ENCODE assay signal across 8 cellular contexts in the genomic region with DNA sequence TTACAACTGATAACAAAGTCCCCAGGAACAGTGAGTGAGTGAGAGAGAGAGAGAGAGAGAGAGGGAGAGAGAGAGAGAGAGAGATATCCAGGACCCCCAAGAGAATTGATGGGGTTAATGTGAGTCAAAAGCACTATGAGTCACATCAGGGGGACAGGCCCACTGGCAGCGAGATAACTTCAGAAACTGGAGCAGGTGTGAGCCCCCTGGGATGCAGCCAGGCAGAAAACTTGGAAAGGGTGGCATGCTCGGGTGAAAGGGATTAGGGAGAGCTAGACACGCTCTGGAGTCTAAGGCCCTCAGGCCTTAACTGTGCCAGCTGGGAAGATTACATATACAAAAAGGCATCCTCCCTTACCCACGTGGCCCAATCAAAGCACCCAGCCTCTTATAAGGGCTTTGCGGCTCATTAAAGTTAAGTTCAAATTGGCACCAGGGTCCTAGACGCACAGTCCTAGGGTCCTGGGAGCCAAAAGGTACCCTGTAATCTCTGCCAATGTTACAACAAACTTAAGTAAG. TPM values are rescaled to one million over a fixed set of nuclear protein-coding genes. Genes with fewer than 3 reads are reported as not detected.
DNase-seq lines count a peak whose midpoint lies in the region; ATAC-seq, FAIRE-seq and TF ChIP-seq lines count a peak whose summit lies in the region.

No MANE protein-coding gene starts in this region.

- H3K9me3 Mint-ChIP-seq in activated naive CD8-positive, alpha-beta T cell (ENCODE audit: low read depth): no peaks in the 10 kb centered on the region
- peaks cover 3% of the 10 kb centered on the region for H3K9me3 Mint-ChIP-seq in glutamatergic neuron (ENCODE audit: unreplicated experiment)

- BruUV-seq in A673 (replicated peaks; lab: Mats Ljungman, UMichigan): no TSS peak

- no peaks in the 10 kb centered on the region for H3K36me3 Mint-ChIP-seq in activated naive CD8-positive, alpha-beta T cell
- no peaks in the 10 kb centered on the region for H3K36me3 Mint-ChIP-seq in glutamatergic neuron (ENCODE audit: unreplicated experiment)

- H3K36me3 ChIP-seq in A673 (ENCODE audit: insufficient read depth, low read length, poor library complexity, severe bottlenecking) (no peaks in the 10 kb centered on the region), pancreas (no peaks in the 10 kb centered on the region)

- H3K4me3 Mint-ChIP-seq in activated naive CD8-positive, alpha-beta T cell: peak overlapping the region; percentile 90
- peak overlapping the region; percentile 90 for H3K4me3 Mint-ChIP-seq in glutamatergic neuron (ENCODE audit: unreplicated experiment)

- CTCF ChIA-PET in A673 (lab: Charles Lee): interaction anchor here (1.0 kb wide), 1 partner anchor 11 kb away, joined by 3 read pairs; no protein-coding TSS in a partner anchor

- peaks cover 6% of the 10 kb centered on the region for H3K4me1 ChIP-seq in A673 (ENCODE audit: insufficient read depth, low read length, poor library complexity, severe bottlenecking)
- H3K4me1 ChIP-seq in pancreas: no peaks in the 10 kb centered on the region

- peak; percentile 62 to 74 (median 66) for ATAC-seq in pancreas

- 4 to 32% methylated on average over 6 of the region's 6 CpGs for WGBS in pancreas, 2 donors

- TF ChIP-seq CTCF in A673 (conservative IDR thresholded peaks at IDR 0.05; ENCODE audit: low read depth, low read length) (no peak), GM12865 (IDR thresholded peaks at IDR 0.05; ENCODE audit: insufficient read depth, low read depth, low read length, missing control alignments) (no peak), glutamatergic neuron (IDR thresholded peaks at IDR 0.05; ENCODE audit: partially characterized antibody, unreplicated experiment) (no peak), pancreas (IDR thresholded peaks at IDR 0.05) (no peak)

- H3K27me3 ChIP-seq in A673 (replicated peaks; ENCODE audit: insufficient read depth, low read depth, low read length, poor library complexity): no peaks in the 10 kb centered on the region
- H3K27me3 ChIP-seq in pancreas: no peaks in the 10 kb centered on the region

- H3K4me3 ChIP-seq in A673 (ENCODE audit: low read depth, low read length, poor library complexity, severe bottlenecking) (peak overlapping the region; percentile 65), GM12865 (ENCODE audit: low read depth, low read length) (peak overlapping the region; percentile 83), pancreas (peak overlapping the region; percentile 44 to 70 (median 50))

- peak overlapping the region; percentile 76 for H3K27ac ChIP-seq in A673 (ENCODE audit: low read depth, low read length, poor library complexity, severe bottlenecking)
- peak overlapping the region; percentile 68 to 82 (median 77) for H3K27ac ChIP-seq in pancreas

- peak; percentile 81 for DNase-seq in A673 (ENCODE audit: low spot score)
- DNase-seq in GM12865 (ENCODE audit: low read depth): peak; percentile 35
- DNase-seq in NCI-H226: peak; percentile 76
- no peak for DNase-seq in glutamatergic neuron
- DNase-seq in pancreas: peak in 4 of 6 donors; percentile 17 to 25 (median 20)
- no peak for DNase-seq in NCI-H2196 (lab: John Stamatoyannopoulos, UW; ENCODE audit: unreplicated experiment)
- DNase-seq in occipital lobe (lab: John Stamatoyannopoulos, UW): no peak

- FAIRE-seq in pancreas (lab: Jason Lieb, UNC): no peak

- POLR2A ChIA-PET in A673 (lab: Charles Lee; ENCODE audit: low non-redundant PET): no interaction called here

- H3K27ac Mint-ChIP-seq in activated naive CD8-positive, alpha-beta T cell: peak overlapping the region; percentile 90
- H3K27ac Mint-ChIP-seq in glutamatergic neuron (ENCODE audit: unreplicated experiment): peak overlapping the region; percentile 55

- peaks cover 21% of the 10 kb centered on the region for H3K4me1 Mint-ChIP-seq in activated naive CD8-positive, alpha-beta T cell (ENCODE audit: low read depth)
- no peaks in the 10 kb centered on the region for H3K4me1 Mint-ChIP-seq in glutamatergic neuron (ENCODE audit: low read depth, unreplicated experiment)

- intact Hi-C loops in A673 (cut with micrococcal nuclease; ENCODE audit: unreplicated experiment): no loop called here
- intact Hi-C loops in pancreas (cut with DNase I): no loop called here

- no peaks in the 10 kb centered on the region for H3K27me3 Mint-ChIP-seq in activated naive CD8-positive, alpha-beta T cell
- H3K27me3 Mint-ChIP-seq in glutamatergic neuron (ENCODE audit: unreplicated experiment): peaks cover 2% of the 10 kb centered on the region

- H3K9me3 ChIP-seq in A673 (ENCODE audit: low read depth, low read length, poor library complexity, severe bottlenecking) (no peaks in the 10 kb centered on the region), pancreas (no peaks in the 10 kb centered on the region)

RNA-seq across cellular contexts. Expression of gene ACOT9, which starts 0.8 kb away (rescaled TPM):
- total RNA-seq in A673 (2021): 33.6 and 35.4 TPM in 2 replicates
- 20.5 TPM for total RNA-seq in glutamatergic neuron (ENCODE audit: unreplicated experiment)
- 10 to 100 TPM in 2 of 6 donors, 1 to 10 TPM in 4; 7.0 to 18.6 (median 9.8) TPM for total RNA-seq in pancreas
- 10 to 100 TPM; 19.2 to 26.8 TPM for polyA plus RNA-seq in pancreas
- total RNA-seq in occipital lobe: 19.5 TPM

RNA-seq across cellular contexts. Expression of gene SAT1, which starts 40.7 kb away (rescaled TPM):
- total RNA-seq in A673 (2021) (21.6 and 27.4 TPM in 2 replicates), glutamatergic neuron (ENCODE audit: unreplicated experiment) (31.4 TPM), pancreas (100 to 1,000 TPM in 2 of 6 donors, 10 to 100 TPM in 4; 51.1 to 376 (median 71.6) TPM), occipital lobe (58.3 TPM)
- 100 to 1,000 TPM; 220 to 326 TPM for polyA plus RNA-seq in pancreas

Comparison
In these comparisons a context has a peak if more than half of its experiments do, and no peak if none do; other contexts are left out.
1. DNase-seq: peak in A673 (single experiment), GM12865 (single experiment), NCI-H226 (single experiment) and pancreas (4 of 6); none in glutamatergic neuron (single experiment), NCI-H2196 (single experiment) and occipital lobe (single experiment).
2. Peak in every context shown above with its lines, with median percentiles within 50 percentile points of each other: H3K4me3 ChIP-seq.